In genomic region chr11:23680488-23681230, GRCh38 we compare ENCODE assay signal across 18 cellular contexts.
"Had no signal": no experiment of that assay in that cellular context is flagged by ENCODE, and none has a peak within 500 bp of the region (broad histone marks: within the 10 kb centered on the region; RNA-seq: fewer than 3 reads in every experiment).

No MANE protein-coding gene starts in this region.

- H3K9me3 ChIP-seq: ascending aorta, breast epithelium, gastrocnemius medialis, heart left ventricle, neutrophil had no signal

- DNase-seq: activated CD4-positive, alpha-beta T cell treated with anti-CD3 and anti-CD28 coated beads for 1 hour; activated CD4-positive, alpha-beta T cell treated with anti-CD3 and anti-CD28 coated beads, Interleukin-2, amount 50 U/mL, for 4 hours; activated naive CD4-positive, alpha-beta T cell treated with Interleukin-2 at 50 U/mL for 16 hours; activated T-cell treated with anti-CD3 and anti-CD28 coated beads for 4 hours; endodermal cell; gastrocnemius medialis; mesenchymal stem cell; stimulated activated CD4-positive, alpha-beta T cell treated with anti-CD3 and anti-CD28 coated beads, Interleukin-4, amount 100 ng/mL, for 1 hour; stimulated activated naive CD4-positive, alpha-beta T cell; substantia nigra; T-helper 9 cell had no signal

- H3K9ac ChIP-seq: parathyroid adenoma had no signal

- H3K36me3 ChIP-seq: ascending aorta, breast epithelium, gastrocnemius medialis, heart left ventricle, neutrophil had no signal

- H3K4me3 ChIP-seq: ascending aorta, breast epithelium, dorsolateral prefrontal cortex, gastrocnemius medialis, heart left ventricle had no signal

- H3K27me3 ChIP-seq: ascending aorta, breast epithelium, dorsolateral prefrontal cortex, gastrocnemius medialis, heart left ventricle, neutrophil had no signal

- H3K4me1 ChIP-seq: ascending aorta, breast epithelium, gastrocnemius medialis, heart left ventricle, parathyroid adenoma had no signal

- ATAC-seq: gastrocnemius medialis; heart left ventricle; naive thymus-derived CD8-positive, alpha-beta T cell had no signal

- H3K27ac ChIP-seq: ascending aorta, breast epithelium, dorsolateral prefrontal cortex, gastrocnemius medialis, heart left ventricle, neutrophil, parathyroid adenoma had no signal
